Comparison of ENCODE assay signal across 11 cellular contexts in the genomic region with DNA sequence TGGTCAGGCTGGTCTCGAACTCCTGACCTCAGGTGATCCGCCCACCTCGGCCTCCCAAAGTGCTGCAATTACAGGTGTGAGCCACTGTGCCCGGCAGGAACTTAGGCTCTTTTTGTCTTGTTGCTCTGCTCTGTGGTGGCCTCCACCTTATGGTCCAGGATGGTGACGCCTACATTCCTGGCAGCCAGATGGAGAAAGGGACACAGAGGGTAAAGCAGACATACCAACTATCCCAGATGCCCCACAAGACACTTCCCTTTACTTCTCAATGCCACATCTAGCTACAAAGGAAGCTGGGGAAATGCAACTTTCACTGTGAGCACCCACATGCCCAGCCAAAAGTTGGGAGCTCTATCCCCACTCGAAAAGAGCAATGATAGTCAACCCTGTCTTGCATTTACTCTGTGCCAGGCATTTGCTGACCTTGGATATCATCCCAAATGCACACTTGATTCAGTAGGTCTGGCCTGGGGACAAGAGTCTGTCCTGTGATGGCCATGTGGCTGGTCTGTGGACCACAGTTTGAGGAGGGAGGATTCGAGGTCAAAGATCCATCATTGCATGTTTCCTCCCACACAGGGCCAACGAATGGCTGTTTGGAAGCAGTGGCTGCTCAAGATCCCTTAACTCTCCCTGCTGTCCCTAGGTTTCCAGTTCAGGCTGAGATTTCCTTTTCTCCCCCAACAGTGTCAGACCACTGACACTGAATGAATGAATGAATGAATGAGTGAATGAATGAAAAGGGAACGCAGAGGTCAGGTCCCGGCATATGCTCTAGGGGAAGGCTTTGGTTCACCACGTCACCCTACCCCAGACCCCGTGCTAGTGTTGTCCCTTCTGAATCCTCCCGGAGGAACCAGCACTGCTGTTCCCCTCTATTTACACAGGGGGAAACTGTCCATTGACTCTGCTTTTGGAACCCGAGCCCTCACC. TPM values are rescaled to one million over a fixed set of nuclear protein-coding genes. Genes with fewer than 3 reads are reported as not detected.
A peak's percentile ranks its signal among the peaks of the same experiment; 100 is the strongest.
DNase-seq lines count a peak whose midpoint lies in the region; ATAC-seq and TF ChIP-seq lines count a peak whose summit lies in the region.
"Had no signal": no experiment of that assay in that cellular context is flagged by ENCODE, and none has a peak within 500 bp of the region (broad histone marks: within the 10 kb centered on the region; RNA-seq: fewer than 3 reads in every experiment).

No MANE protein-coding gene starts in this region.

- no peaks in the 10 kb centered on the region for H3K27me3 Mint-ChIP-seq in activated naive CD4-positive, alpha-beta T cell treated with anti-CD3 and anti-CD28 coated beads for 36 hours (ENCODE audit: low read depth)

- H3K9me3 ChIP-seq in ascending aorta (no peaks in the 10 kb centered on the region), muscle layer of duodenum (ENCODE audit: control insufficient read depth in 1 of 2, low read length in 2 of 2) (no peaks in the 10 kb centered on the region), transverse colon (no peaks in the 10 kb centered on the region)

- H3K9me3 Mint-ChIP-seq in activated naive CD4-positive, alpha-beta T cell treated with anti-CD3 and anti-CD28 coated beads for 36 hours: no peaks in the 10 kb centered on the region

- ATAC-seq in HG03521 (IDR thresholded peaks at IDR 0.05; ENCODE audit: unreplicated experiment): no peak
- ATAC-seq: Right ventricle myocardium inferior had no signal

- intact Hi-C loops in activated naive CD4-positive, alpha-beta T cell treated with anti-CD3 and anti-CD28 coated beads for 36 hours (cut with micrococcal nuclease): loop anchor here (2.0 to 5.0 kb wide), 2 partner anchors 16 to 225 kb away; a partner anchor contains a TSS
- intact Hi-C loops in ascending aorta (cut with DNase I): no loop called here
- intact Hi-C loops in transverse colon (cut with DNase I; ENCODE audit: low total_unique reads): loop anchor here (5.0 to 10.0 kb wide), 2 partner anchors 40 to 58 kb away; a partner anchor contains a TSS

- TF ChIP-seq CTCF in ascending aorta (IDR thresholded peaks at IDR 0.05) (no peak), transverse colon (IDR thresholded peaks at IDR 0.05) (no peak)

- H3K4me3 ChIP-seq in ascending aorta: no peak overlapping the region
- no peak overlapping the region for H3K4me3 ChIP-seq in muscle layer of duodenum (ENCODE audit: low read depth in 1 of 2, low read length in 2 of 2)
- no peak overlapping the region for H3K4me3 ChIP-seq in transverse colon

- no peak for DNase-seq in activated naive CD4-positive, alpha-beta T cell treated with anti-CD3 and anti-CD28 coated beads for 36 hours
- DNase-seq in activated naive CD4-positive, alpha-beta T cell treated with anti-CD3 and anti-CD28 coated beads, Interleukin-2, amount 50 U/mL, for 16 hours: no peak
- DNase-seq in ascending aorta (ENCODE audit: low spot score in 2 of 2) (no peak), transverse colon (no peak), islet precursor cell (no peak)
- DNase-seq in activated CD4-positive, CD25-positive, alpha-beta regulatory T cell (lab: John Stamatoyannopoulos, UW): no peak
- DNase-seq: COR-L47, NCI-H1417 treated with DMSO at 0.1 percent for 48 hours had no signal

- H3K27ac Mint-ChIP-seq in activated naive CD4-positive, alpha-beta T cell treated with anti-CD3 and anti-CD28 coated beads for 36 hours: no peak overlapping the region

- H3K36me3 ChIP-seq in ascending aorta (no peaks in the 10 kb centered on the region), muscle layer of duodenum (ENCODE audit: control insufficient read depth in 1 of 2, insufficient read depth in 2 of 2, low read length in 2 of 2) (no peaks in the 10 kb centered on the region), transverse colon (no peaks in the 10 kb centered on the region)

- in situ Hi-C loops in transverse colon (cut with MboI; ENCODE audit: low pct_ligation_motif_present in 1 of 4, low pct_unique_long_range_greater_than_20kb in 1 of 4, low sequenced_read_pairs in 3 of 4): loop anchor here in 1 of 4 donors (10.0 kb wide), 1 partner anchor 58 kb away; a partner anchor contains a TSS

- CTCF ChIA-PET in activated naive CD4-positive, alpha-beta T cell treated with anti-CD3 and anti-CD28 coated beads for 36 hours (lab: Charles Lee): no interaction called here

- no peak for TF ChIP-seq POLR2A in transverse colon (IDR thresholded peaks at IDR 0.05)

- peaks cover 34% of the 10 kb centered on the region for H3K4me1 Mint-ChIP-seq in activated naive CD4-positive, alpha-beta T cell treated with anti-CD3 and anti-CD28 coated beads for 36 hours (ENCODE audit: low read depth)

- WGBS in transverse colon (ENCODE audit: low coverage in 1 of 2), 2 donors: 75% methylated on average over 8 to 14 of the region's 14 CpGs

- H3K4me1 ChIP-seq in ascending aorta: peaks cover 0 to 28% of the 10 kb centered on the region in 2 donors
- H3K4me1 ChIP-seq in muscle layer of duodenum (ENCODE audit: control insufficient read depth in 1 of 2, insufficient read depth in 2 of 2, low read length in 2 of 2): peaks cover 23 to 26% of the 10 kb centered on the region in 2 donors
- peaks cover 26 to 35% (median 31%) of the 10 kb centered on the region in 4 donors for H3K4me1 ChIP-seq in transverse colon

- H3K4me3 Mint-ChIP-seq in activated naive CD4-positive, alpha-beta T cell treated with anti-CD3 and anti-CD28 coated beads for 36 hours: peak overlapping the region; percentile 17

- TF ChIP-seq EP300 in transverse colon (IDR thresholded peaks at IDR 0.05; ENCODE audit: low read depth): no peak

- no peaks in the 10 kb centered on the region for H3K36me3 Mint-ChIP-seq in activated naive CD4-positive, alpha-beta T cell treated with anti-CD3 and anti-CD28 coated beads for 36 hours (ENCODE audit: low read depth)

- H3K27me3 ChIP-seq in ascending aorta (no peaks in the 10 kb centered on the region), muscle layer of duodenum (ENCODE audit: low read depth, low read length) (no peaks in the 10 kb centered on the region), transverse colon (no peaks in the 10 kb centered on the region)

- H3K27ac ChIP-seq in ascending aorta: peak overlapping the region; percentile 86 to 89
- peak overlapping the region; percentile 46 for H3K27ac ChIP-seq in muscle layer of duodenum (ENCODE audit: low read length)
- peak overlapping the region; percentile 89 to 94 (median 92) for H3K27ac ChIP-seq in transverse colon

RNA-seq across cellular contexts. Expression of a gene that starts 1.4 kb away (rescaled TPM):
- total RNA-seq in activated naive CD4-positive, alpha-beta T cell treated with anti-CD3 and anti-CD28 coated beads for 36 hours: 10 to 100 TPM; 33.4 to 36.2 TPM
- total RNA-seq in ascending aorta: 184 TPM
- 100 to 1,000 TPM; 125 to 252 (median 184) TPM for total RNA-seq in transverse colon
